1 cellular context compared by ENCODE assay signal in the genomic region with DNA sequence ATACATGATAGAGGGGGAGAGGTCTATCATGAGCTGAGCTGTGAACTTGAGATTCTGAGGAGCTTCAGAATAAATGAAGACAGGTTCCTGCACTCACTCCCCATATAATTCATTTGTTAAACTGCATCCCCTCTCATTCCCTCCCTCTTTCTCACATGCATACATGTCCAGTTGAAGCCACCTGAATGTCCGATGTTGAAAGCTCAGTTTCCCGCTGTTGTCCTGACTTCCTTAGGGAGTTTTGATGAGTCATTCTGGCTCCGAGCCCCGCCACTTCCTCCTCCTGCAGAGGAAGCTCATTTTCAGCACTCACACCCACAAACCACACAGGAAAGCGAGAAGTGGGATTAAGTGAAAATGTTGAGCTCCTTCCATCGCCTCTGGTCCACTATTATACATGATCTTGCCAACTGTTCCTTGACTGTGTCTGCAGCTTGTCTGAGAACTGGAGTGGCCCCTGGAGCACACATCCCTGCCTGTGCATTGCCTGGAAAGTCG.
A peak's percentile ranks its signal among the peaks of the same experiment; 100 is the strongest.
TF ChIP-seq lines count a peak whose summit lies in the region.

No MANE protein-coding gene starts in this region.

TF ChIP-seq in K562, 482 proteins besides CTCF, POLR2A, EP300 and RAD21 (continued from another document and continues in another):
- TF ChIP-seq, protein P1, sequence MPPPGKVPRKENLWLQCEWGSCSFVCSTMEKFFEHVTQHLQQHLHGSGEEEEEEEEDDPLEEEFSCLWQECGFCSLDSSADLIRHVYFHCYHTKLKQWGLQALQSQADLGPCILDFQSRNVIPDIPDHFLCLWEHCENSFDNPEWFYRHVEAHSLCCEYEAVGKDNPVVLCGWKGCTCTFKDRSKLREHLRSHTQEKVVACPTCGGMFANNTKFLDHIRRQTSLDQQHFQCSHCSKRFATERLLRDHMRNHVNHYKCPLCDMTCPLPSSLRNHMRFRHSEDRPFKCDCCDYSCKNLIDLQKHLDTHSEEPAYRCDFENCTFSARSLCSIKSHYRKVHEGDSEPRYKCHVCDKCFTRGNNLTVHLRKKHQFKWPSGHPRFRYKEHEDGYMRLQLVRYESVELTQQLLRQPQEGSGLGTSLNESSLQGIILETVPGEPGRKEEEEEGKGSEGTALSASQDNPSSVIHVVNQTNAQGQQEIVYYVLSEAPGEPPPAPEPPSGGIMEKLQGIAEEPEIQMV (tag; conservative IDR thresholded peaks at IDR 0.05; ENCODE audit: low read depth) = no peak
- no peak for TF ChIP-seq HIVEP1 (CRISPR knock-in tag; IDR thresholded peaks at IDR 0.05)
- TF ChIP-seq SRF (CRISPR knock-in tag; IDR thresholded peaks at IDR 0.05) = no peak
- TF ChIP-seq ZNF561 (CRISPR knock-in tag; conservative IDR thresholded peaks at IDR 0.05) = no peak
- 0 out of 2 replicates have a peak, but pooled peaks have one; percentile 35 for TF ChIP-seq HDAC2 (IDR thresholded peaks at IDR 0.05)
- TF ChIP-seq, protein P2, sequence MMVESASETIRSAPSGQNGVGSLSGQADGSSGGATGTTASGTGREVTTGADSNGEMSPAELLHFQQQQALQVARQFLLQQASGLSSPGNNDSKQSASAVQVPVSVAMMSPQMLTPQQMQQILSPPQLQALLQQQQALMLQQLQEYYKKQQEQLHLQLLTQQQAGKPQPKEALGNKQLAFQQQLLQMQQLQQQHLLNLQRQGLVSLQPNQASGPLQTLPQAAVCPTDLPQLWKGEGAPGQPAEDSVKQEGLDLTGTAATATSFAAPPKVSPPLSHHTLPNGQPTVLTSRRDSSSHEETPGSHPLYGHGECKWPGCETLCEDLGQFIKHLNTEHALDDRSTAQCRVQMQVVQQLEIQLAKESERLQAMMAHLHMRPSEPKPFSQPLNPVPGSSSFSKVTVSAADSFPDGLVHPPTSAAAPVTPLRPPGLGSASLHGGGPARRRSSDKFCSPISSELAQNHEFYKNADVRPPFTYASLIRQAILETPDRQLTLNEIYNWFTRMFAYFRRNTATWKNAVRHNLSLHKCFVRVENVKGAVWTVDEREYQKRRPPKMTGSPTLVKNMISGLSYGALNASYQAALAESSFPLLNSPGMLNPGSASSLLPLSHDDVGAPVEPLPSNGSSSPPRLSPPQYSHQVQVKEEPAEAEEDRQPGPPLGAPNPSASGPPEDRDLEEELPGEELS (CRISPR knock-in tag; IDR thresholded peaks at IDR 0.05; ENCODE audit: borderline replicate concordance) = no peak
- TF ChIP-seq DDX20 (tag; IDR thresholded peaks at IDR 0.05; ENCODE audit: low read depth) = no peak
- TF ChIP-seq SLC30A9 (CRISPR knock-in tag; IDR thresholded peaks at IDR 0.05) = no peak
- TF ChIP-seq, protein P3, sequence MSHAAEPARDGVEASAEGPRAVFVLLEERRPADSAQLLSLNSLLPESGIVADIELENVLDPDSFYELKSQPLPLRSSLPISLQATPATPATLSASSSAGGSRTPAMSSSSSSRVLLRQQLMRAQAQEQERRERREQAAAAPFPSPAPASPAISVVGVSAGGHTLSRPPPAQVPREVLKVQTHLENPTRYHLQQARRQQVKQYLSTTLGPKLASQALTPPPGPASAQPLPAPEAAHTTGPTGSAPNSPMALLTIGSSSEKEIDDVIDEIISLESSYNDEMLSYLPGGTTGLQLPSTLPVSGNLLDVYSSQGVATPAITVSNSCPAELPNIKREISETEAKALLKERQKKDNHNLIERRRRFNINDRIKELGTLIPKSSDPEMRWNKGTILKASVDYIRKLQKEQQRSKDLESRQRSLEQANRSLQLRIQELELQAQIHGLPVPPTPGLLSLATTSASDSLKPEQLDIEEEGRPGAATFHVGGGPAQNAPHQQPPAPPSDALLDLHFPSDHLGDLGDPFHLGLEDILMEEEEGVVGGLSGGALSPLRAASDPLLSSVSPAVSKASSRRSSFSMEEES (CRISPR knock-in tag; IDR thresholded peaks at IDR 0.05) = no peak
- TF ChIP-seq ZBTB33 (CRISPR knock-in tag; IDR thresholded peaks at IDR 0.05) = no peak
- no peak for TF ChIP-seq TAF7 (tag; IDR thresholded peaks at IDR 0.05)
- no peak for TF ChIP-seq ZNF280A (IDR thresholded peaks at IDR 0.05; ENCODE audit: low read depth, partially characterized antibody)
- no peak for TF ChIP-seq HDAC6 (IDR thresholded peaks at IDR 0.05; ENCODE audit: low read depth, low read length)
- peak; percentile 14 to 43; a peak in 2 of 4 replicates for TF ChIP-seq TRIM24 (IDR thresholded peaks at IDR 0.05)
- TF ChIP-seq NR4A1 (CRISPR knock-in tag; IDR thresholded peaks at IDR 0.05) = no peak
- no peak for TF ChIP-seq NR4A1 (tag; IDR thresholded peaks at IDR 0.05)
- TF ChIP-seq GABPB1 (CRISPR knock-in tag; IDR thresholded peaks at IDR 0.05) = no peak
- TF ChIP-seq ZNF589 (CRISPR knock-in tag; IDR thresholded peaks at IDR 0.05; ENCODE audit: low read depth) = no peak
- no peak for TF ChIP-seq ELF2 (CRISPR knock-in tag; IDR thresholded peaks at IDR 0.05)
- no peak for TF ChIP-seq ZC3H8 (IDR thresholded peaks at IDR 0.05)
- TF ChIP-seq CAMTA2 (CRISPR knock-in tag; conservative IDR thresholded peaks at IDR 0.05) = no peak
- no peak for TF ChIP-seq NCOA6 (IDR thresholded peaks at IDR 0.05)
- no peak for TF ChIP-seq GATAD2A (IDR thresholded peaks at IDR 0.05)
- no peak for TF ChIP-seq NEUROD1 (IDR thresholded peaks at IDR 0.05; ENCODE audit: borderline replicate concordance, low read depth, low read length, partially characterized antibody)
- peak; percentile 79 to 86; a peak in 3 of 4 replicates for TF ChIP-seq ETV6 (IDR thresholded peaks at IDR 0.05; ENCODE audit: borderline replicate concordance in 1 of 2, low read depth in 2 of 2, low read length in 1 of 2)
- no peak for TF ChIP-seq ETV6 (CRISPR knock-in tag; IDR thresholded peaks at IDR 0.05; ENCODE audit: borderline replicate concordance)
- TF ChIP-seq MAZ (CRISPR knock-in tag; conservative IDR thresholded peaks at IDR 0.05 in 1 of 2, IDR thresholded peaks at IDR 0.05 in 1 of 2) = no peak
- TF ChIP-seq, protein P4, sequence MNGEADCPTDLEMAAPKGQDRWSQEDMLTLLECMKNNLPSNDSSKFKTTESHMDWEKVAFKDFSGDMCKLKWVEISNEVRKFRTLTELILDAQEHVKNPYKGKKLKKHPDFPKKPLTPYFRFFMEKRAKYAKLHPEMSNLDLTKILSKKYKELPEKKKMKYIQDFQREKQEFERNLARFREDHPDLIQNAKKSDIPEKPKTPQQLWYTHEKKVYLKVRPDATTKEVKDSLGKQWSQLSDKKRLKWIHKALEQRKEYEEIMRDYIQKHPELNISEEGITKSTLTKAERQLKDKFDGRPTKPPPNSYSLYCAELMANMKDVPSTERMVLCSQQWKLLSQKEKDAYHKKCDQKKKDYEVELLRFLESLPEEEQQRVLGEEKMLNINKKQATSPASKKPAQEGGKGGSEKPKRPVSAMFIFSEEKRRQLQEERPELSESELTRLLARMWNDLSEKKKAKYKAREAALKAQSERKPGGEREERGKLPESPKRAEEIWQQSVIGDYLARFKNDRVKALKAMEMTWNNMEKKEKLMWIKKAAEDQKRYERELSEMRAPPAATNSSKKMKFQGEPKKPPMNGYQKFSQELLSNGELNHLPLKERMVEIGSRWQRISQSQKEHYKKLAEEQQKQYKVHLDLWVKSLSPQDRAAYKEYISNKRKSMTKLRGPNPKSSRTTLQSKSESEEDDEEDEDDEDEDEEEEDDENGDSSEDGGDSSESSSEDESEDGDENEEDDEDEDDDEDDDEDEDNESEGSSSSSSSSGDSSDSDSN (IDR thresholded peaks at IDR 0.05; ENCODE audit: borderline replicate concordance in 1 of 2, low read depth in 2 of 2, low read length in 2 of 2) = no peak
- TF ChIP-seq ATF1 (CRISPR knock-in tag; IDR thresholded peaks at IDR 0.05) = no peak
- TF ChIP-seq ATF1 (tag; IDR thresholded peaks at IDR 0.05) = no peak
- no peak for TF ChIP-seq ZFP1 (CRISPR knock-in tag; IDR thresholded peaks at IDR 0.05)
- peak; percentile 69 for TF ChIP-seq FOSL1 (tag; conservative IDR thresholded peaks at IDR 0.05)
- TF ChIP-seq, protein P5, sequence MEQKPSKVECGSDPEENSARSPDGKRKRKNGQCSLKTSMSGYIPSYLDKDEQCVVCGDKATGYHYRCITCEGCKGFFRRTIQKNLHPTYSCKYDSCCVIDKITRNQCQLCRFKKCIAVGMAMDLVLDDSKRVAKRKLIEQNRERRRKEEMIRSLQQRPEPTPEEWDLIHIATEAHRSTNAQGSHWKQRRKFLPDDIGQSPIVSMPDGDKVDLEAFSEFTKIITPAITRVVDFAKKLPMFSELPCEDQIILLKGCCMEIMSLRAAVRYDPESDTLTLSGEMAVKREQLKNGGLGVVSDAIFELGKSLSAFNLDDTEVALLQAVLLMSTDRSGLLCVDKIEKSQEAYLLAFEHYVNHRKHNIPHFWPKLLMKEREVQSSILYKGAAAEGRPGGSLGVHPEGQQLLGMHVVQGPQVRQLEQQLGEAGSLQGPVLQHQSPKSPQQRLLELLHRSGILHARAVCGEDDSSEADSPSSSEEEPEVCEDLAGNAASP (IDR thresholded peaks at IDR 0.05) = no peak
- no peak for TF ChIP-seq ZNF717 (CRISPR knock-in tag; IDR thresholded peaks at IDR 0.05)
- no peak for TF ChIP-seq POLR2B (IDR thresholded peaks at IDR 0.05; ENCODE audit: low read depth, partially characterized antibody)
- no peak for TF ChIP-seq MTF1 (CRISPR knock-in tag; IDR thresholded peaks at IDR 0.05; ENCODE audit: borderline replicate concordance)
- TF ChIP-seq GABPA (tag; conservative IDR thresholded peaks at IDR 0.05; ENCODE audit: low read depth) = peak; percentile 60
- TF ChIP-seq GATA2 (CRISPR knock-in tag; IDR thresholded peaks at IDR 0.05) = no peak
- no peak for TF ChIP-seq ETS2 (tag; IDR thresholded peaks at IDR 0.05; ENCODE audit: borderline replicate concordance, poor library complexity, severe bottlenecking)
- TF ChIP-seq MTA3 (IDR thresholded peaks at IDR 0.05; ENCODE audit: borderline replicate concordance) = peak; percentile 51; the same call in 1 of the 2 replicates
- TF ChIP-seq NR2C1 (IDR thresholded peaks at IDR 0.05) = no peak
- TF ChIP-seq NR2C1 (tag; IDR thresholded peaks at IDR 0.05) = peak; percentile 15; the same call in 1 of the 2 replicates
- no peak for TF ChIP-seq ZNF232 (CRISPR knock-in tag; IDR thresholded peaks at IDR 0.05)
- peak; percentile 44; the same call in 1 of the 2 replicates for TF ChIP-seq SMAD4 (CRISPR knock-in tag; conservative IDR thresholded peaks at IDR 0.05)
- no peak for TF ChIP-seq NRF1 (conservative IDR thresholded peaks at IDR 0.05 in 1 of 2, IDR thresholded peaks at IDR 0.05 in 1 of 2)
- no peak for TF ChIP-seq CBFA2T3 (IDR thresholded peaks at IDR 0.05)
- TF ChIP-seq STAT5A (IDR thresholded peaks at IDR 0.05; ENCODE audit: borderline replicate concordance, low read length) = no peak
- TF ChIP-seq MYC (IDR thresholded peaks at IDR 0.05; ENCODE audit: low read depth, low read length) = no peak
- TF ChIP-seq MYC (CRISPR knock-in tag; IDR thresholded peaks at IDR 0.05; ENCODE audit: borderline replicate concordance, low read depth) = no peak
- peak; percentile 90 for TF ChIP-seq JUND (IDR thresholded peaks at IDR 0.05; ENCODE audit: borderline replicate concordance, low read depth, low read length)
- peak; percentile 90; the same call in 2 of the 3 replicates for TF ChIP-seq JUND (tag; IDR thresholded peaks at IDR 0.05; ENCODE audit: borderline replicate concordance, low read depth, low read length)
- TF ChIP-seq ZNF175 (CRISPR knock-in tag; IDR thresholded peaks at IDR 0.05; ENCODE audit: low read depth) = 0 out of 2 replicates have a peak, but pooled peaks have one; percentile 29
- no peak for TF ChIP-seq NR3C1 (CRISPR knock-in tag; IDR thresholded peaks at IDR 0.05)
- no peak for TF ChIP-seq ZNF165 (CRISPR knock-in tag; IDR thresholded peaks at IDR 0.05; ENCODE audit: borderline replicate concordance)
- no peak for TF ChIP-seq ZNF184 (CRISPR knock-in tag; IDR thresholded peaks at IDR 0.05)
- no peak for TF ChIP-seq ZEB2 (IDR thresholded peaks at IDR 0.05)
- peak; percentile 36; the same call in 1 of the 2 replicates for TF ChIP-seq ETV1 (tag; conservative IDR thresholded peaks at IDR 0.05; ENCODE audit: low read depth)
- no peak for TF ChIP-seq CCNT2 (IDR thresholded peaks at IDR 0.05; ENCODE audit: borderline replicate concordance, extremely low read depth, insufficient read length, low read depth, low read length)
- no peak for TF ChIP-seq POLR3A (IDR thresholded peaks at IDR 0.05; ENCODE audit: borderline replicate concordance, extremely low read depth, insufficient read depth, insufficient read length)
- TF ChIP-seq OTX1 (CRISPR knock-in tag; IDR thresholded peaks at IDR 0.05) = no peak
- TF ChIP-seq ATF4 (CRISPR knock-in tag; IDR thresholded peaks at IDR 0.05) = no peak
- peak; percentile 38; the same call in 1 of the 2 replicates for TF ChIP-seq SOX6 (IDR thresholded peaks at IDR 0.05)
- TF ChIP-seq ZNF586 (CRISPR knock-in tag; conservative IDR thresholded peaks at IDR 0.05) = no peak
- no peak for TF ChIP-seq ZNF134 (CRISPR knock-in tag; conservative IDR thresholded peaks at IDR 0.05)
- no peak for TF ChIP-seq MBD2 (IDR thresholded peaks at IDR 0.05; ENCODE audit: borderline replicate concordance, low read depth)
- TF ChIP-seq ZNF699 (CRISPR knock-in tag; IDR thresholded peaks at IDR 0.05; ENCODE audit: insufficient replicate concordance) = no peak
